1 cellular context compared by ENCODE assay signal in the genomic region with DNA sequence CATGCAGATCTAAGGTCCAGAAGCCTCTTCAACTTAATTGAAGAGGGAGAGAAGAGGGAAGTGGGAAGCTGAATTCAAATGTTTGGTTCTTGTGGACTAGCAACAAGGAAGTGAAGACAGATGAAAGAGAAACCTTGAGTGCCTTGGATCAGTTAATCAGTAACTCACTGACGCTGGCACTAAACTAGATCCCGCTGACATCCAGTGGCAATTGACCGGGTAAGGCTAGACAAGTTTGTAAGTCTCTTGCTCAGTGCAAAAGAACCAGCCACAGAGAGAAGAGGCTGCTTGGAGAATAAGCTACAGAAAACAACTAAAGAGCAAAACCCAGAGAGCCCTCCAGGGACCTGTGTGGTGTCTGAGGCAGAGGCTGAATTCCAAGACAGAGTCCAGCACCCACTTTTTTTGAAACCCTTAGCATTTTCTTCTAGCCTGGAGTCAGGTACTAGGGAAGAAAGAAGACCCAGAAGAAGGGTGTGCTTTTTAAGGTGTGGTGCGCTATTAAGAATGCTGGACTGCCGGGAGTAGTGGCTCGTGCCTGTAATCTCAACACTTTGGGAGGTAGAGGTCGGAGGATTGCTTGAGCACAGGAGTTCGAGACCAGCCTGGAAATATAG.
TF ChIP-seq lines count a peak whose summit lies in the region.

No MANE protein-coding gene starts in this region.

TF ChIP-seq in HepG2, 621 proteins besides CTCF, POLR2A, EP300 and RAD21 (continued from another document and continues in another):
- TF ChIP-seq EZH2 (conservative IDR thresholded peaks at IDR 0.05; ENCODE audit: low read depth, low read length) (no peak), ZNF121 (CRISPR knock-in tag; IDR thresholded peaks at IDR 0.05) (no peak), ATF1 (CRISPR knock-in tag; IDR thresholded peaks at IDR 0.05) (0 out of 2 replicates have a peak, but pooled peaks have one; percentile 20), ZNF576 (CRISPR knock-in tag; IDR thresholded peaks at IDR 0.05) (no peak), THAP9 (CRISPR knock-in tag; IDR thresholded peaks at IDR 0.05; ENCODE audit: borderline replicate concordance) (no peak), NFYB (CRISPR knock-in tag; IDR thresholded peaks at IDR 0.05) (no peak), SRSF1 (optimal IDR thresholded peaks at IDR 0.05; ENCODE audit: low read depth, low read length) (no peak), PHF5A (CRISPR knock-in tag; IDR thresholded peaks at IDR 0.05; ENCODE audit: low read depth, unreplicated experiment) (no peak), ZNF720 (CRISPR knock-in tag; IDR thresholded peaks at IDR 0.05) (no peak), NR0B2 (CRISPR knock-in tag; IDR thresholded peaks at IDR 0.05) (no peak), KMT2A (CRISPR knock-in tag; IDR thresholded peaks at IDR 0.05) (no peak), ZNF724P (CRISPR knock-in tag; IDR thresholded peaks at IDR 0.05; ENCODE audit: borderline replicate concordance) (no peak), ZNF710 (CRISPR knock-in tag; IDR thresholded peaks at IDR 0.05; ENCODE audit: borderline replicate concordance) (no peak; the same call in 1 of the 2 replicates), TRAFD1 (CRISPR knock-in tag; IDR thresholded peaks at IDR 0.05; ENCODE audit: borderline replicate concordance) (no peak), SALL2 (CRISPR knock-in tag; IDR thresholded peaks at IDR 0.05) (no peak), ZNF546 (CRISPR knock-in tag; conservative IDR thresholded peaks at IDR 0.05) (0 out of 2 replicates have a peak, but pooled peaks have one; percentile 16), KLF6 (CRISPR knock-in tag; IDR thresholded peaks at IDR 0.05) (no peak), HCFC1 (IDR thresholded peaks at IDR 0.05; ENCODE audit: low read depth, low read length) (no peak), KAT8 (CRISPR knock-in tag; IDR thresholded peaks at IDR 0.05) (0 out of 2 replicates have a peak, but pooled peaks have one; percentile 29), RBFOX2 (IDR thresholded peaks at IDR 0.05; ENCODE audit: low read depth, low read length) (0 out of 2 replicates have a peak, but pooled peaks have one; percentile 26), NR2F1 (CRISPR knock-in tag; IDR thresholded peaks at IDR 0.05) (no peak), ZNF891 (CRISPR knock-in tag; IDR thresholded peaks at IDR 0.05) (no peak), HDAC1 (CRISPR knock-in tag; IDR thresholded peaks at IDR 0.05) (0 out of 2 replicates have a peak, but pooled peaks have one; percentile 21), HINFP (CRISPR knock-in tag; IDR thresholded peaks at IDR 0.05; ENCODE audit: low read depth) (0 out of 2 replicates have a peak, but pooled peaks have one; percentile 52), AGO1 (IDR thresholded peaks at IDR 0.05; ENCODE audit: low read depth, low read length, poor library complexity, severe bottlenecking) (no peak), SRF (IDR thresholded peaks at IDR 0.05; ENCODE audit: low read depth, low read length) (no peak), FOXC1 (CRISPR knock-in tag; IDR thresholded peaks at IDR 0.05; ENCODE audit: borderline replicate concordance) (no peak), KDM3A (CRISPR knock-in tag; IDR thresholded peaks at IDR 0.05; ENCODE audit: low read depth) (no peak), ZNF232 (CRISPR knock-in tag; IDR thresholded peaks at IDR 0.05; ENCODE audit: borderline replicate concordance) (no peak), ZNF775 (CRISPR knock-in tag; IDR thresholded peaks at IDR 0.05; ENCODE audit: borderline replicate concordance) (0 out of 2 replicates have a peak, but pooled peaks have one; percentile 46), DNMT3B (CRISPR knock-in tag; conservative IDR thresholded peaks at IDR 0.05) (no peak), ZNF230 (CRISPR knock-in tag; IDR thresholded peaks at IDR 0.05) (0 out of 2 replicates have a peak, but pooled peaks have one; percentile 50), RXRA (CRISPR knock-in tag; IDR thresholded peaks at IDR 0.05) (no peak), ZSCAN29 (CRISPR knock-in tag; conservative IDR thresholded peaks at IDR 0.05) (0 out of 2 replicates have a peak, but pooled peaks have one; percentile 38), ZMYM4 (CRISPR knock-in tag; IDR thresholded peaks at IDR 0.05) (peak; percentile 40), ZNF501 (CRISPR knock-in tag; IDR thresholded peaks at IDR 0.05) (0 out of 2 replicates have a peak, but pooled peaks have one; percentile 46), DNMT1 (CRISPR knock-in tag; IDR thresholded peaks at IDR 0.05) (no peak), CREM (IDR thresholded peaks at IDR 0.05) (no peak), CREM (CRISPR knock-in tag; IDR thresholded peaks at IDR 0.05) (no peak), GATAD2A (CRISPR knock-in tag; IDR thresholded peaks at IDR 0.05) (peak; percentile 54; the same call in 1 of the 2 replicates), NR2C2 (CRISPR knock-in tag; IDR thresholded peaks at IDR 0.05; ENCODE audit: borderline replicate concordance) (no peak), ZNF788 (CRISPR knock-in tag; IDR thresholded peaks at IDR 0.05; ENCODE audit: borderline replicate concordance) (0 out of 2 replicates have a peak, but pooled peaks have one; percentile 32), ZNF749 (CRISPR knock-in tag; IDR thresholded peaks at IDR 0.05; ENCODE audit: borderline replicate concordance) (no peak), PCBP2 (optimal IDR thresholded peaks at IDR 0.05; ENCODE audit: low read depth, low read length, poor library complexity, severe bottlenecking) (no peak), TAF1 (CRISPR knock-in tag; IDR thresholded peaks at IDR 0.05) (no peak), KMT2B (CRISPR knock-in tag; IDR thresholded peaks at IDR 0.05) (no peak; the same call in 1 of the 2 replicates), PHF8 (CRISPR knock-in tag; IDR thresholded peaks at IDR 0.05) (no peak), ZNF3 (CRISPR knock-in tag; IDR thresholded peaks at IDR 0.05) (no peak), ZNF75D (CRISPR knock-in tag; IDR thresholded peaks at IDR 0.05; ENCODE audit: borderline replicate concordance) (no peak), ZNF235 (CRISPR knock-in tag; IDR thresholded peaks at IDR 0.05; ENCODE audit: borderline replicate concordance) (no peak), MIXL1 (CRISPR knock-in tag; IDR thresholded peaks at IDR 0.05) (peak; percentile 65), ZNF207 (IDR thresholded peaks at IDR 0.05; ENCODE audit: borderline replicate concordance) (no peak), CC2D1A (CRISPR knock-in tag; IDR thresholded peaks at IDR 0.05) (no peak), SOX13 (IDR thresholded peaks at IDR 0.05) (no peak), SOX13 (CRISPR knock-in tag; conservative IDR thresholded peaks at IDR 0.05 in 1 of 2, IDR thresholded peaks at IDR 0.05 in 1 of 2) (no peak; a peak in 1 of 4 replicates), ZNF317 (CRISPR knock-in tag; IDR thresholded peaks at IDR 0.05) (no peak), CENPT (CRISPR knock-in tag; IDR thresholded peaks at IDR 0.05; ENCODE audit: low read depth) (no peak), ATAD3A (CRISPR knock-in tag; IDR thresholded peaks at IDR 0.05) (no peak), STAG1 (CRISPR knock-in tag; IDR thresholded peaks at IDR 0.05) (no peak), HOXA5 (CRISPR knock-in tag; IDR thresholded peaks at IDR 0.05) (no peak; the same call in 1 of the 2 replicates)
- TF ChIP-seq, protein P1, sequence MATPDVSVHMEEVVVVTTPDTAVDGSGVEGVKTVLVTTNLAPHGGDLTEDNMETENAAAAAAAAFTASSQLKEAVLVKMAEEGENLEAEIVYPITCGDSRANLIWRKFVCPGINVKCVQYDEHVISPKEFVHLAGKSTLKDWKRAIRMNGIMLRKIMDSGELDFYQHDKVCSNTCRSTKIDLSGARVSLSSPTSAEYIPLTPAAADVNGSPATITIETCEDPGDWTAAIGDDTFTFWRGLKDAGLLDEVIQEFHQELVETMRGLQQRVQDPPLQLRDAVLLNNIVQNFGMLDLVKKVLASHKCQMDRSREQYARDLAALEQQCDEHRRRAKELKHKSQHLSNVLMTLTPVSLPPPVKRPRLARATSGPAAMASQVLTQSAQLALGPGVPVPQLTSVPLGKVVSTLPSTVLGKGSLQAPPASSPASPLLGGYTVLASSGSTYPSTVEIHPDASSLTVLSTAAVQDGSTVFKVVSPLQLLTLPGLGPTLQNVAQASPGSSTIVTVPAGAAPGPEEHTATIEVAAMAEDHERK (CRISPR knock-in tag; IDR thresholded peaks at IDR 0.05; ENCODE audit: low read depth) = no peak
- TF ChIP-seq, protein P2, sequence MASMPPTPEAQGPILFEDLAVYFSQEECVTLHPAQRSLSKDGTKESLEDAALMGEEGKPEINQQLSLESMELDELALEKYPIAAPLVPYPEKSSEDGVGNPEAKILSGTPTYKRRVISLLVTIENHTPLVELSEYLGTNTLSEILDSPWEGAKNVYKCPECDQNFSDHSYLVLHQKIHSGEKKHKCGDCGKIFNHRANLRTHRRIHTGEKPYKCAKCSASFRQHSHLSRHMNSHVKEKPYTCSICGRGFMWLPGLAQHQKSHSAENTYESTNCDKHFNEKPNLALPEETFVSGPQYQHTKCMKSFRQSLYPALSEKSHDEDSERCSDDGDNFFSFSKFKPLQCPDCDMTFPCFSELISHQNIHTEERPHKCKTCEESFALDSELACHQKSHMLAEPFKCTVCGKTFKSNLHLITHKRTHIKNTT (CRISPR knock-in tag; IDR thresholded peaks at IDR 0.05) = no peak
